29 cellular contexts compared by ENCODE assay signal in genomic region chr7:94650137-94650536, GRCh38. TPM values are rescaled to one million over a fixed set of nuclear protein-coding genes. Genes with fewer than 3 reads are reported as not detected.
DNase-seq lines count a peak whose midpoint lies in the region; ATAC-seq, FAIRE-seq and TF ChIP-seq lines count a peak whose summit lies in the region.
"Had no signal": no experiment of that assay in that cellular context is flagged by ENCODE, and none has a peak within 500 bp of the region (broad histone marks: within the 10 kb centered on the region; RNA-seq: fewer than 3 reads in every experiment).

No MANE protein-coding gene starts in this region.

- H3K27me3 Mint-ChIP-seq in astrocyte (ENCODE audit: low read depth, unreplicated experiment), result no peaks in the 10 kb centered on the region

- H2BK20ac ChIP-seq in IMR-90 (ENCODE audit: low read depth, low read length), result no peak overlapping the region

- H3K27me3 ChIP-seq in IMR-90 (ENCODE audit: control insufficient read depth, insufficient read depth, low read length) (no peaks in the 10 kb centered on the region), astrocyte (ENCODE audit: insufficient read depth, low read length) (no peaks in the 10 kb centered on the region), muscle layer of colon (ENCODE audit: control insufficient read depth in 1 of 2, insufficient read depth in 2 of 2, low read length in 2 of 2) (no peaks in the 10 kb centered on the region), stomach smooth muscle (ENCODE audit: control insufficient read depth in 1 of 2, insufficient read depth in 2 of 2, low read length in 2 of 2) (no peaks in the 10 kb centered on the region)
- H3K27me3 ChIP-seq: adrenal gland, sigmoid colon, thyroid gland had no signal

- ATAC-seq in IMR-90 (ENCODE audit: low read depth) (peak; percentile 37; the same call in 1 of the 2 replicates), GM21723 (IDR thresholded peaks at IDR 0.05; ENCODE audit: unreplicated experiment) (no peak)
- ATAC-seq: CD8-positive, alpha-beta T cell; lower lobe of right lung; naive thymus-derived CD4-positive, alpha-beta T cell had no signal

- H3K9ac ChIP-seq in IMR-90 (ENCODE audit: low read depth, low read length) (no peak overlapping the region), astrocyte (ENCODE audit: low read length) (no peak overlapping the region), muscle layer of colon (ENCODE audit: low read length) (no peak overlapping the region), stomach smooth muscle (ENCODE audit: low read length in 2 of 2) (no peak overlapping the region)

- no peak overlapping the region for H2AK9ac ChIP-seq in IMR-90 (replicated peaks; ENCODE audit: low read depth, low read length, poor library complexity)

- H4K20me1 ChIP-seq in IMR-90 (ENCODE audit: insufficient read depth, low read length) (peaks cover 5% of the 10 kb centered on the region; the same call in 1 of the 2 replicates), astrocyte (ENCODE audit: insufficient read depth, low read length) (peaks cover 10% of the 10 kb centered on the region)

- H3K4me3 Mint-ChIP-seq in astrocyte (ENCODE audit: unreplicated experiment), result no peak overlapping the region
- H3K4me3 Mint-ChIP-seq: CD8-positive, alpha-beta T cell; IgD-negative memory B cell; naive thymus-derived CD4-positive, alpha-beta T cell; stimulated activated naive B cell treated with anti-CD40 and anti-IgM and Interleukin-4, amounts not matched to agents 10 μg/mL and 1 μg/mL and 100 μg/mL, for 72 hours; T-helper 1 cell treated with Interleukin-12 subunit alpha and Interleukin-12 subunit beta and Interleukin-4 antibody, amounts not matched to agents 30 μg/mL and 1 μg/mL, for 36 hours had no signal

- intact Hi-C loops in IMR-90 (cut with micrococcal nuclease), result loop anchor here (10.0 kb wide), 1 partner anchor 135 kb away; no protein-coding TSS in a partner anchor

- H3K79me2 ChIP-seq in astrocyte (ENCODE audit: insufficient read depth, low read length), result peaks cover 84% of the 10 kb centered on the region

- in situ Hi-C loops in IMR-90 (cut with MboI; ENCODE audit: low sequenced_read_pairs), result loop anchor here (10.0 kb wide), 1 partner anchor 365 kb away; no protein-coding TSS in a partner anchor

- H2BK120ac ChIP-seq in IMR-90 (ENCODE audit: low read depth, low read length), result no peak overlapping the region

- H4K5ac ChIP-seq in IMR-90 (ENCODE audit: low read depth, low read length), result no peak overlapping the region

- dilution Hi-C loops in IMR-90 (cut with HindIII; ENCODE audit: low sequenced_read_pairs, unreplicated experiment), result no loop called here

- H3K23ac ChIP-seq in IMR-90 (ENCODE audit: low read depth, low read length), result no peak overlapping the region

- H3K36me3 ChIP-seq in IMR-90 (ENCODE audit: control insufficient read depth, insufficient read depth, low read length) (no peaks in the 10 kb centered on the region), astrocyte (ENCODE audit: insufficient read depth, low read length) (no peaks in the 10 kb centered on the region), muscle layer of colon (ENCODE audit: insufficient read depth, low read length) (no peaks in the 10 kb centered on the region), stomach smooth muscle (ENCODE audit: control insufficient read depth in 2 of 2, insufficient read depth in 2 of 2, low read length in 2 of 2) (no peaks in the 10 kb centered on the region)
- H3K36me3 ChIP-seq: adrenal gland, lower lobe of right lung, sigmoid colon, thyroid gland had no signal

- H3K4me1 ChIP-seq in IMR-90 (ENCODE audit: control insufficient read depth, insufficient read depth, low read length) (0 out of 2 replicates have a peak, but pooled peaks cover 1% of the 10 kb centered on the region), astrocyte (ENCODE audit: insufficient read depth, low read length) (no peaks in the 10 kb centered on the region), muscle layer of colon (ENCODE audit: insufficient read depth, low read length) (peaks cover 23% of the 10 kb centered on the region), stomach smooth muscle (ENCODE audit: control insufficient read depth, insufficient read depth, low read length) (peaks cover 8% of the 10 kb centered on the region)

- no peaks in the 10 kb centered on the region for H3K9me3 ChIP-seq in IMR-90 (ENCODE audit: control insufficient read depth, insufficient read depth, low read length)
- no peaks in the 10 kb centered on the region for H3K9me3 ChIP-seq in astrocyte (ENCODE audit: insufficient read depth, low read depth, low read length)
- H3K9me3 ChIP-seq in muscle layer of colon (ENCODE audit: low read length), result no peaks in the 10 kb centered on the region
- no peaks in the 10 kb centered on the region for H3K9me3 ChIP-seq in stomach smooth muscle (ENCODE audit: control insufficient read depth in 2 of 2, low read length in 2 of 2)
- H3K9me3 ChIP-seq: adrenal gland, lower lobe of right lung, sigmoid colon, thyroid gland had no signal

- H2BK5ac ChIP-seq in IMR-90 (ENCODE audit: low read depth, low read length, poor library complexity, severe bottlenecking), result no peak overlapping the region

- no peak overlapping the region for H3K56ac ChIP-seq in IMR-90 (ENCODE audit: extremely low read depth, insufficient read depth, low read length)

- POLR2A ChIA-PET in IMR-90 (lab: Charles Lee; ENCODE audit: unreplicated experiment), result interaction anchor here (0.6 kb wide), 1 partner anchor 76 kb away, joined by 3 read pairs; no protein-coding TSS in a partner anchor

- no peak overlapping the region for H3K27ac Mint-ChIP-seq in astrocyte (ENCODE audit: unreplicated experiment)
- H3K27ac Mint-ChIP-seq: CD8-positive, alpha-beta T cell; IgD-negative memory B cell; naive thymus-derived CD4-positive, alpha-beta T cell; stimulated activated naive B cell treated with anti-CD40 and anti-IgM and Interleukin-4, amounts not matched to agents 10 μg/mL and 1 μg/mL and 100 μg/mL, for 72 hours; T-helper 1 cell treated with Interleukin-12 subunit alpha and Interleukin-12 subunit beta and Interleukin-4 antibody, amounts not matched to agents 30 μg/mL and 1 μg/mL, for 36 hours had no signal

- H2BK15ac ChIP-seq in IMR-90 (ENCODE audit: low read depth, low read length), result no peak overlapping the region

- no peak for FAIRE-seq in astrocyte (lab: Jason Lieb, UNC)
- no peak for FAIRE-seq in GM12891 (lab: Jason Lieb, UNC)
- FAIRE-seq: endothelial cell of umbilical vein, islet of Langerhans had no signal

- no peak overlapping the region for H3K27ac ChIP-seq in IMR-90 (ENCODE audit: insufficient read depth, low read length)
- H3K27ac ChIP-seq in astrocyte (ENCODE audit: low read depth, low read length), result no peak overlapping the region
- peak overlapping the region; percentile 60 for H3K27ac ChIP-seq in muscle layer of colon (ENCODE audit: low read depth, low read length)
- H3K27ac ChIP-seq in stomach smooth muscle (ENCODE audit: low read length), result no peak overlapping the region
- H3K27ac ChIP-seq: HL-60, lower lobe of right lung, thyroid gland, VCaP had no signal

- TF ChIP-seq CTCF in IMR-90 (conservative IDR thresholded peaks at IDR 0.05; ENCODE audit: low read depth, low read length) (no peak), astrocyte (IDR thresholded peaks at IDR 0.05; ENCODE audit: insufficient read depth, low read depth, low read length) (no peak)

- H3K14ac ChIP-seq in IMR-90 (replicated peaks; ENCODE audit: low read depth, low read length), result no peak overlapping the region

- no peaks in the 10 kb centered on the region for H3K36me3 Mint-ChIP-seq in astrocyte (ENCODE audit: low read depth, unreplicated experiment)
- H3K36me3 Mint-ChIP-seq: CD8-positive, alpha-beta T cell; IgD-negative memory B cell; naive thymus-derived CD4-positive, alpha-beta T cell; stimulated activated naive B cell treated with anti-CD40 and anti-IgM and Interleukin-4, amounts not matched to agents 10 μg/mL and 1 μg/mL and 100 μg/mL, for 72 hours had no signal

- no peak for TF ChIP-seq POLR2A in IMR-90 (IDR thresholded peaks at IDR 0.05; ENCODE audit: low read depth, low read length)
- no peak for TF ChIP-seq POLR2A in GM12891 (IDR thresholded peaks at IDR 0.05; ENCODE audit: low read depth, low read length)

- H3K79me1 ChIP-seq in IMR-90 (ENCODE audit: low read depth in 1 of 2, low read length in 2 of 2), result peaks cover 13 to 24% of the 10 kb centered on the region in 2 experiments

- no peak for TF ChIP-seq RAD21 in IMR-90 (IDR thresholded peaks at IDR 0.05; ENCODE audit: low read length)

- H4K8ac ChIP-seq in IMR-90 (ENCODE audit: low read depth in 2 of 2, low read length in 2 of 2), result no peak overlapping the region

- H3K4me2 ChIP-seq in IMR-90 (ENCODE audit: low read depth, low read length), result no peak overlapping the region
- peak overlapping the region; percentile 76 for H3K4me2 ChIP-seq in astrocyte (ENCODE audit: low read length)

- H3K9me3 Mint-ChIP-seq in astrocyte (ENCODE audit: unreplicated experiment), result no peaks in the 10 kb centered on the region
- H3K9me3 Mint-ChIP-seq: CD8-positive, alpha-beta T cell; IgD-negative memory B cell; stimulated activated naive B cell treated with anti-CD40 and anti-IgM and Interleukin-4, amounts not matched to agents 10 μg/mL and 1 μg/mL and 100 μg/mL, for 72 hours; T-helper 1 cell treated with Interleukin-12 subunit alpha and Interleukin-12 subunit beta and Interleukin-4 antibody, amounts not matched to agents 30 μg/mL and 1 μg/mL, for 36 hours had no signal

- H4K91ac ChIP-seq in IMR-90 (ENCODE audit: insufficient read depth, low read depth, low read length), result no peak overlapping the region

- H3K4me1 Mint-ChIP-seq in astrocyte (ENCODE audit: low read depth, unreplicated experiment), result peaks cover 6% of the 10 kb centered on the region

- no peak overlapping the region for H3K4ac ChIP-seq in IMR-90 (ENCODE audit: low read depth, low read length)

- DNase-seq in IMR-90, result no peak
- DNase-seq in astrocyte (ENCODE audit: low read depth), result no peak
- no peak for DNase-seq in COR-L47 (lab: John Stamatoyannopoulos, UW)
- DNase-seq in GM12891 (ENCODE audit: insufficient read length, low spot score), result no peak
- DNase-seq: activated CD4-positive, alpha-beta T cell treated with anti-CD3 and anti-CD28 coated beads, Interleukin-2, amount 50 U/mL, for 4 hours; activated CD8-positive, alpha-beta memory T cell treated with anti-CD3 and anti-CD28 coated beads, Interleukin-2, amount 50 U/mL, for 48 hours; activated effector memory CD4-positive, alpha-beta T cell treated with anti-CD3 and anti-CD28 coated beads, Interleukin-2, amount 50 U/mL, for 16 hours; adrenal gland; CD8-positive, alpha-beta T cell; foreskin fibroblast; hippocampal formation; lower lobe of right lung; naive thymus-derived CD4-positive, alpha-beta T cell; NCI-H1436; NCI-H774; SHP77 treated with DMSO at 0.1 percent for 48 hours; sigmoid colon; stimulated activated CD4-positive, alpha-beta T cell treated with anti-CD3 and anti-CD28 coated beads, Interleukin-2, amount 100 ng/mL, for 24 hours; stimulated activated naive B cell treated with anti-CD40 and anti-IgM and Interleukin-4, amounts not matched to agents 10 μg/mL and 1 μg/mL and 100 μg/mL, for 72 hours; thyroid gland had no signal

- H3K9me1 ChIP-seq in IMR-90 (ENCODE audit: insufficient read depth, low read length), result peaks cover 2% of the 10 kb centered on the region; the same call in 1 of the 2 replicates

- CTCF ChIA-PET in IMR-90 (lab: Yijun Ruan, JAX), result interaction anchor here (1.0 kb wide), 1 partner anchor 40 kb away, joined by 3 read pairs; no protein-coding TSS in a partner anchor

- no peak overlapping the region for H2AK5ac ChIP-seq in IMR-90 (ENCODE audit: low read depth, low read length)

- H2AFZ ChIP-seq in IMR-90 (replicated peaks; ENCODE audit: low read length, poor library complexity) (no peak overlapping the region), astrocyte (ENCODE audit: low read depth, low read length) (no peak overlapping the region)

- H3K18ac ChIP-seq in IMR-90 (ENCODE audit: low read depth, low read length), result no peak overlapping the region

- BruUV-seq in IMR-90 (replicated peaks; lab: Mats Ljungman, UMichigan), result no TSS peak

- no peak overlapping the region for H3K4me3 ChIP-seq in IMR-90 (ENCODE audit: insufficient read depth, low read depth, low read length)
- H3K4me3 ChIP-seq in astrocyte (ENCODE audit: insufficient read depth, low read depth, low read length), result no peak overlapping the region
- no peak overlapping the region for H3K4me3 ChIP-seq in muscle layer of colon (ENCODE audit: low read depth in 1 of 2, low read length in 2 of 2)
- peak overlapping the region; percentile 32 to 64 for H3K4me3 ChIP-seq in stomach smooth muscle (ENCODE audit: low read length in 2 of 2)
- H3K4me3 ChIP-seq: lower lobe of right lung, thyroid gland had no signal

- no CpG with 5 or more reads among the region's 2 CpGs for WGBS in IMR-90 (ENCODE audit: extremely low coverage in 2 of 2, insufficient read length in 1 of 2), 2 experiments

RNA-seq across cellular contexts. Expression of gene SGCE, which starts 5.8 kb away (rescaled TPM):
- total RNA-seq in IMR-90 (2012; rRNA removed) (36.4 and 40.5 TPM in 2 replicates), astrocyte (33.4 and 38.3 TPM in 2 replicates)
- polyA plus RNA-seq in IMR-90 (2012; rRNA removed), result 32.3 and 39.4 TPM in 2 replicates
- polyA plus RNA-seq in IMR-90 (2012; cell fraction: cytosol; rRNA removed), result 9.6 and 12.8 TPM in 2 replicates
- polyA plus RNA-seq in IMR-90 (2012; cell fraction: nucleus; rRNA removed; ENCODE audit: low replicate concordance), result 5.2 and 39.6 TPM in 2 replicates
- 17.4 TPM for polyA plus RNA-seq in GM12891 (2012; ENCODE audit: low read depth, missing spikeins)

Comparison
In these comparisons a context has a peak if more than half of its experiments do, and no peak if none do; other contexts are left out.
1. H3K4me3 ChIP-seq: peak in stomach smooth muscle (2 of 2); none in IMR-90 (single experiment), astrocyte (single experiment) and muscle layer of colon (0 of 2).